ENCODE assay signal across 8 cellular contexts in the genomic region with DNA sequence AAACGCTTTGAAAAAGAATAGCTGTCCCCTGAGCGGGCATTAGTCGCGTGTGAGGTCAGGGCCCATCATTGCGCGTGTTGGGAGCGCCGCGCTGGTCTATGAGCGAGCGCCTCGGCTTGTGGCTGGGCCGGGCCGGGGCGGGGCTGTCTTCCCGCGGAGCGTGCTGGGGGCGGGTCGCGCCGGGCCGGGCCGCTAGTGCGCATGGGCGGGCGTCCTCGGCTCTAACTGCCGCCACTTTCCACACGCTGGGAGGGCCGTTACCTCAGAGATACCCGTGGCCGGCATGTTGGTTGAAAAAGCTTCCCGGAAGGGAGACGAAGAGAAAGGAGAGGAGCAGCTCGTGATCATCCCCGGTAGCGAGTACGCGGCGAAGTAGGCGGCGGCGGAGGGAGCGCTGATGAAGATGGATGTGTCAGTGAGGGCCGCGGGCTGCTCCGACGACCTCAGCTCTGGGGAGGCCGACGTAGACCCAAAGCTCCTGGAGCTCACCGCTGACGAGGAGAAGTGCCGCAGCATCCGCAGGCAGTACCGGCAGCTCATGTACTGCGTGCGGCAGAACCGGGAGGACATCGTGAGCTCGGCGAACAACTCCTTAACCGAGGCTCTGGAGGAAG.
DNase-seq lines count a peak whose midpoint lies in the region; ATAC-seq, FAIRE-seq and TF ChIP-seq lines count a peak whose summit lies in the region.

A gene (plus strand): TSS at position 202 of the 614 bp plus-strand sequence. CDS start 196 bp downstream, at position 398.

- H3K27ac ChIP-seq in skin epidermis: peak within 1 kb of the TSS in 19 of 21 experiments; percentile 1 to 85 (median 64)

- peak; percentile 96 for ATAC-seq in HG02973 (IDR thresholded peaks at IDR 0.05; ENCODE audit: unreplicated experiment)
- no peak for ATAC-seq in GM18870 (IDR thresholded peaks at IDR 0.05; ENCODE audit: unreplicated experiment)

- TF ChIP-seq CTCF in cardiac fibroblast (IDR thresholded peaks at IDR 0.05; ENCODE audit: low read depth, low read length): no peak

- FAIRE-seq in GM18507 (lab: Jason Lieb, UNC): peak; percentile 86

- H3K4me3 ChIP-seq in cardiac fibroblast (replicated peaks in 1 of 2; ENCODE audit: low read depth in 2 of 2, low read length in 2 of 2): peak within 1 kb of the TSS; percentile 39 to 50
- H3K4me3 ChIP-seq in skin epidermis: peak within 1 kb of the TSS; percentile 34 to 55 (median 41)

- DNase-seq in GM18507 (ENCODE audit: extremely low spot score, insufficient read length, low read depth) (peak; percentile 85), cardiac fibroblast (ENCODE audit: low read depth in 2 of 2) (peak; percentile 82 to 86), iPS-NIHi11 (ENCODE audit: low spot score) (peak; percentile 86), AML-193 (lab: John Stamatoyannopoulos, UW) (no peak)
- DNase-seq in activated CD4-positive, CD25-positive, alpha-beta regulatory T cell treated with anti-CD3 and anti-CD28 coated beads, Interleukin-2, amount 50 U/mL, for 16 hours (ENCODE audit: low read depth, low spot score): peak; percentile 77

Comparison
In these comparisons a context has a peak if more than half of its experiments do, and no peak if none do; other contexts are left out.
1. DNase-seq: peak in GM18507 (single experiment), activated CD4-positive, CD25-positive, alpha-beta regulatory T cell treated with anti-CD3 and anti-CD28 coated beads, Interleukin-2, amount 50 U/mL, for 16 hours (single experiment), cardiac fibroblast (2 of 2) and iPS-NIHi11 (single experiment); none in AML-193 (0 of 2).